In genomic region chr18:13218376-13219011, GRCh38 we compare ENCODE assay signal across 8 cellular contexts. TPM values are rescaled to one million over a fixed set of nuclear protein-coding genes. Genes with fewer than 3 reads are reported as not detected.
DNase-seq lines count a peak whose midpoint lies in the region; ATAC-seq and TF ChIP-seq lines count a peak whose summit lies in the region.

TSS of gene LDLRAD4 (plus strand) at chr18:13218760.

- no peak for ATAC-seq in GM18517 (IDR thresholded peaks at IDR 0.05; ENCODE audit: unreplicated experiment)

- H4K20me1 ChIP-seq in KMS-11 (ENCODE audit: insufficient read depth): no peaks in the 10 kb centered on the region

- H3K4me1 Mint-ChIP-seq in activated CD4-positive, alpha-beta memory T cell treated with anti-CD3 and anti-CD28 coated beads, Interleukin-2, amount 10 ng/mL, durations not matched to agents 7 days and 5 days: peaks cover 20% of the 10 kb centered on the region
- H3K4me1 Mint-ChIP-seq in endodermal cell: peaks cover 37% of the 10 kb centered on the region

- peak within 1 kb of the TSS; percentile 25; the same call in 1 of the 2 replicates for H3K4me2 ChIP-seq in KMS-11

- H3K4me1 ChIP-seq in BE2C (peaks cover 27% of the 10 kb centered on the region), KMS-11 (ENCODE audit: low read depth, poor library complexity, severe bottlenecking) (no peaks in the 10 kb centered on the region), endodermal cell (ENCODE audit: control insufficient read depth, insufficient read depth, low read length) (peaks cover 6% of the 10 kb centered on the region), mucosa of rectum (ENCODE audit: control insufficient read depth in 2 of 2, insufficient read depth in 2 of 2, low read length in 2 of 2) (peaks cover 35 to 54% of the 10 kb centered on the region in 2 donors), subcutaneous abdominal adipose tissue (ENCODE audit: control insufficient read depth in 5 of 5, insufficient read depth in 5 of 5, low read length in 5 of 5) (peaks cover 15 to 75% (median 62%) of the 10 kb centered on the region in 5 donors)

- TF ChIP-seq CTCF in BE2C (IDR thresholded peaks at IDR 0.05; ENCODE audit: low read depth, low read length): no peak
- no peak for TF ChIP-seq CTCF in KMS-11 (conservative IDR thresholded peaks at IDR 0.05; ENCODE audit: low read depth, low read length)
- no peak for TF ChIP-seq CTCF in endodermal cell (conservative IDR thresholded peaks at IDR 0.05)

- H3K36me3 Mint-ChIP-seq in activated CD4-positive, alpha-beta memory T cell treated with anti-CD3 and anti-CD28 coated beads, Interleukin-2, amount 10 ng/mL, durations not matched to agents 7 days and 5 days (ENCODE audit: low read depth): no peaks in the 10 kb centered on the region
- no peaks in the 10 kb centered on the region for H3K36me3 Mint-ChIP-seq in endodermal cell (ENCODE audit: low read depth)

- H3K9me3 Mint-ChIP-seq in activated CD4-positive, alpha-beta memory T cell treated with anti-CD3 and anti-CD28 coated beads, Interleukin-2, amount 10 ng/mL, durations not matched to agents 7 days and 5 days: no peaks in the 10 kb centered on the region
- no peaks in the 10 kb centered on the region for H3K9me3 Mint-ChIP-seq in endodermal cell

- CTCF ChIA-PET in activated CD4-positive, alpha-beta memory T cell treated with anti-CD3 and anti-CD28 coated beads, Interleukin-2, amount 10 ng/mL, durations not matched to agents 7 days and 5 days (lab: Charles Lee): interaction anchor here (1.0 kb wide), 1 partner anchor 21 kb away, joined by 4 read pairs; no protein-coding TSS in a partner anchor

- DNase-seq in BE2C: peak; percentile 30
- peak; percentile 21 for DNase-seq in activated CD4-positive, alpha-beta memory T cell treated with anti-CD3 and anti-CD28 coated beads, Interleukin-2, amount 10 ng/mL, durations not matched to agents 7 days and 5 days
- DNase-seq in endodermal cell: peak; percentile 80
- no peak for DNase-seq in DMS153 treated with DMSO at 0.1 percent for 48 hours (lab: John Stamatoyannopoulos, UW; ENCODE audit: unreplicated experiment)

- 1% methylated on average over 26 to 58 of the region's 58 CpGs for WGBS in endodermal cell (ENCODE audit: insufficient coverage in 1 of 2, insufficient read length in 1 of 2), 2 experiments

- no peaks in the 10 kb centered on the region for H3K79me2 ChIP-seq in KMS-11 (ENCODE audit: insufficient read depth, low read depth)

- POLR2A ChIA-PET in activated CD4-positive, alpha-beta memory T cell treated with anti-CD3 and anti-CD28 coated beads, Interleukin-2, amount 10 ng/mL, durations not matched to agents 7 days and 5 days (lab: Charles Lee): no interaction called here

- H3K4me3 ChIP-seq in BE2C (ENCODE audit: low read depth, low read length) (peak within 1 kb of the TSS; percentile 56), KMS-11 (IDR thresholded peaks at IDR 0.05; ENCODE audit: insufficient read depth, low read depth, low read length) (no peak within 1 kb of the TSS), endodermal cell (ENCODE audit: low read length) (peak within 1 kb of the TSS; percentile 85), mucosa of rectum (ENCODE audit: low read length in 2 of 2) (peak within 1 kb of the TSS; percentile 74 to 78), subcutaneous abdominal adipose tissue (ENCODE audit: low read depth in 1 of 5, low read length in 5 of 5) (peak within 1 kb of the TSS; percentile 62 to 84 (median 80))

- H3K4me3 Mint-ChIP-seq in activated CD4-positive, alpha-beta memory T cell treated with anti-CD3 and anti-CD28 coated beads, Interleukin-2, amount 10 ng/mL, durations not matched to agents 7 days and 5 days: peak within 1 kb of the TSS; percentile 70
- peak within 1 kb of the TSS; percentile 72 for H3K4me3 Mint-ChIP-seq in endodermal cell

- no peak within 1 kb of the TSS; the same call in 1 of the 2 replicates for H3K9ac ChIP-seq in KMS-11
- H3K9ac ChIP-seq in endodermal cell (ENCODE audit: extremely low read depth, low read length, poor library complexity, severe bottlenecking): peak within 1 kb of the TSS; percentile 34
- H3K9ac ChIP-seq in mucosa of rectum (ENCODE audit: low read depth in 1 of 2, low read length in 2 of 2): peak within 1 kb of the TSS; percentile 41 to 80
- H3K9ac ChIP-seq in subcutaneous abdominal adipose tissue (ENCODE audit: low read length in 5 of 5): peak within 1 kb of the TSS in 4 of 5 donors; percentile 60 to 79 (median 73)

- no peak within 1 kb of the TSS for H3K27ac ChIP-seq in KMS-11
- peak within 1 kb of the TSS; percentile 74 for H3K27ac ChIP-seq in endodermal cell (ENCODE audit: low read depth, low read length)
- peak within 1 kb of the TSS; percentile 75 to 78 for H3K27ac ChIP-seq in mucosa of rectum (ENCODE audit: low read depth in 2 of 2, low read length in 2 of 2)
- peak within 1 kb of the TSS; percentile 37 for H3K27ac ChIP-seq in subcutaneous abdominal adipose tissue (ENCODE audit: low read depth, low read length)

- H3K27me3 Mint-ChIP-seq in activated CD4-positive, alpha-beta memory T cell treated with anti-CD3 and anti-CD28 coated beads, Interleukin-2, amount 10 ng/mL, durations not matched to agents 7 days and 5 days: peaks cover 59% of the 10 kb centered on the region
- peaks cover 38% of the 10 kb centered on the region for H3K27me3 Mint-ChIP-seq in endodermal cell (ENCODE audit: insufficient read depth)

- H3K9me3 ChIP-seq in BE2C (no peaks in the 10 kb centered on the region), endodermal cell (ENCODE audit: control insufficient read depth, low read length) (no peaks in the 10 kb centered on the region), mucosa of rectum (ENCODE audit: control insufficient read depth in 2 of 2, low read length in 2 of 2) (no peaks in the 10 kb centered on the region), subcutaneous abdominal adipose tissue (ENCODE audit: control insufficient read depth in 5 of 5, low read length in 5 of 5) (no peaks in the 10 kb centered on the region)

- H3K27me3 ChIP-seq in BE2C: no peaks in the 10 kb centered on the region
- peaks cover 4% of the 10 kb centered on the region; the same call in 1 of the 2 replicates for H3K27me3 ChIP-seq in KMS-11 (ENCODE audit: insufficient read depth, low read depth)
- H3K27me3 ChIP-seq in endodermal cell (ENCODE audit: control insufficient read depth, insufficient read depth, low read length, poor library complexity, severe bottlenecking): peaks cover 28% of the 10 kb centered on the region
- H3K27me3 ChIP-seq in mucosa of rectum (ENCODE audit: control insufficient read depth in 2 of 2, insufficient read depth in 2 of 2, low read length in 2 of 2): no peaks in the 10 kb centered on the region
- no peaks in the 10 kb centered on the region for H3K27me3 ChIP-seq in subcutaneous abdominal adipose tissue (ENCODE audit: control insufficient read depth in 5 of 5, insufficient read depth in 4 of 5, low read length in 5 of 5)

- H3K27ac Mint-ChIP-seq in activated CD4-positive, alpha-beta memory T cell treated with anti-CD3 and anti-CD28 coated beads, Interleukin-2, amount 10 ng/mL, durations not matched to agents 7 days and 5 days: no peak within 1 kb of the TSS
- no peak within 1 kb of the TSS for H3K27ac Mint-ChIP-seq in endodermal cell

- H3K36me3 ChIP-seq in BE2C (no peaks in the 10 kb centered on the region), KMS-11 (ENCODE audit: insufficient read depth) (no peaks in the 10 kb centered on the region), endodermal cell (ENCODE audit: control insufficient read depth, insufficient read depth, low read length) (no peaks in the 10 kb centered on the region), mucosa of rectum (ENCODE audit: control insufficient read depth in 2 of 2, insufficient read depth in 2 of 2, low read length in 2 of 2) (no peaks in the 10 kb centered on the region), subcutaneous abdominal adipose tissue (ENCODE audit: control insufficient read depth in 5 of 5, insufficient read depth in 5 of 5, low read length in 5 of 5) (no peaks in the 10 kb centered on the region)

- H2AFZ ChIP-seq in KMS-11 (ENCODE audit: low read depth): peak within 1 kb of the TSS; percentile 67; the same call in 1 of the 2 replicates

RNA-seq across cellular contexts. Expression of gene LDLRAD4, which starts in this region (rescaled TPM):
- polyA plus RNA-seq in BE2C (2012; ENCODE audit: insufficient read depth, insufficient read length, low read depth): 4.0 TPM
- 10 to 100 TPM; 19.1 to 22.4 TPM for total RNA-seq in activated CD4-positive, alpha-beta memory T cell treated with anti-CD3 and anti-CD28 coated beads, Interleukin-2, amount 10 ng/mL, durations not matched to agents 7 days and 5 days
- total RNA-seq in endodermal cell: 10 to 100 TPM; 14.9 to 15.1 TPM
- 22.2 TPM for polyA plus RNA-seq in endodermal cell (2013, experiment 1 of 2)
- 26.3 TPM for polyA plus RNA-seq in endodermal cell (2013, experiment 2 of 2)
